Comparison of ENCODE assay signal across 8 cellular contexts in genomic region chr17:54901230-54901847, GRCh38. TPM values are rescaled to one million over a fixed set of nuclear protein-coding genes. Genes with fewer than 3 reads are reported as not detected.
DNase-seq lines count a peak whose midpoint lies in the region; ATAC-seq and TF ChIP-seq lines count a peak whose summit lies in the region.

No MANE protein-coding gene starts in this region.

- peak overlapping the region in 10 of 59 donors; percentile 2 to 85 (median 32) for H3K27ac ChIP-seq in dorsolateral prefrontal cortex

- peak overlapping the region in 58 of 59 donors; percentile 36 to 74 (median 64) for H3K4me3 ChIP-seq in dorsolateral prefrontal cortex

- intact Hi-C loops in dorsolateral prefrontal cortex (cut with DNase I) = no loop called here

- ATAC-seq in HG02840 (IDR thresholded peaks at IDR 0.05; ENCODE audit: low FRiP score, unreplicated experiment) = no peak

- H3K4me1 Mint-ChIP-seq in nephron = peaks cover 33% of the 10 kb centered on the region

- H3K27me3 Mint-ChIP-seq in nephron (ENCODE audit: low read depth) = peaks cover 24% of the 10 kb centered on the region

- H3K27ac Mint-ChIP-seq in nephron = peak overlapping the region in 2 of 3 experiments; percentile 68 to 90

- H3K4me3 Mint-ChIP-seq in nephron = peak overlapping the region; percentile 87 to 96 (median 94)

- no peaks in the 10 kb centered on the region for H3K36me3 Mint-ChIP-seq in nephron (ENCODE audit: low read depth)

- DNase-seq in NCI-H524 (lab: John Stamatoyannopoulos, UW) (peak; percentile 15 to 54), NCI-H524 treated with DMSO at 0.1 percent for 48 hours (lab: John Stamatoyannopoulos, UW) (no peak), NCI-H446 treated with DMSO at 0.1 percent for 48 hours (lab: John Stamatoyannopoulos, UW) (peak; percentile 14), dorsolateral prefrontal cortex (no peak), occipital lobe (lab: John Stamatoyannopoulos, UW) (no peak)
- DNase-seq in activated naive CD4-positive, alpha-beta T cell treated with Interleukin-2 at 50 U/mL for 16 hours = no peak

- H3K9me3 Mint-ChIP-seq in nephron = no peaks in the 10 kb centered on the region

- H3K27me3 ChIP-seq in dorsolateral prefrontal cortex = peaks cover 0 to 17% (median 0%) of the 10 kb centered on the region in 45 donors

- no peak for TF ChIP-seq CTCF in dorsolateral prefrontal cortex (IDR thresholded peaks at IDR 0.05 in 54 of 56, conservative IDR thresholded peaks at IDR 0.05 in 2 of 56; ENCODE audit: low read depth in 1 of 56, partially characterized antibody in 56 of 56)
- no peak for TF ChIP-seq CTCF in nephron (IDR thresholded peaks at IDR 0.05; ENCODE audit: unreplicated experiment in 3 of 3)

RNA-seq across cellular contexts. Expression of gene TOM1L1, which starts 0.7 kb away (rescaled TPM):
- total RNA-seq in dorsolateral prefrontal cortex (10 to 100 TPM in 119 of 120 experiments, 1 to 10 TPM in 1; 8.7 to 53.7 (median 27.2) TPM), occipital lobe (7.8 TPM)

Comparison
In these comparisons a context has a peak if more than half of its experiments do, and no peak if none do; other contexts are left out.
1. DNase-seq: peak in NCI-H524 (2 of 2) and NCI-H446 treated with DMSO at 0.1 percent for 48 hours (single experiment); none in NCI-H524 treated with DMSO at 0.1 percent for 48 hours (single experiment), dorsolateral prefrontal cortex (0 of 10), occipital lobe (single experiment) and activated naive CD4-positive, alpha-beta T cell treated with Interleukin-2 at 50 U/mL for 16 hours (single experiment).